16 cellular contexts compared by ENCODE assay signal in genomic region chr15:70252056-70252935, GRCh38.
A peak's percentile ranks its signal among the peaks of the same experiment; 100 is the strongest.
DNase-seq lines count a peak whose midpoint lies in the region; ATAC-seq and TF ChIP-seq lines count a peak whose summit lies in the region.
"Had no signal": no experiment of that assay in that cellular context is flagged by ENCODE, and none has a peak within 500 bp of the region (broad histone marks: within the 10 kb centered on the region; RNA-seq: fewer than 3 reads in every experiment).

No MANE protein-coding gene starts in this region.

- peaks cover 8% of the 10 kb centered on the region for H3K4me1 ChIP-seq in mammary epithelial cell (ENCODE audit: insufficient read depth, low read length)
- H3K4me1 ChIP-seq: parathyroid adenoma, uterus had no signal

- CTCF ChIA-PET in mammary epithelial cell (lab: Charles Lee; ENCODE audit: low non-redundant PET) = no interaction called here
- CTCF ChIA-PET in MCF 10A (lab: Yijun Ruan, JAX) = interaction anchor here (0.6 to 1.8 kb wide), 4 partner anchors 14 to 282 kb away, joined by 3 to 4 read pairs (median 4); no protein-coding TSS in a partner anchor

- WGBS in mammary epithelial cell (ENCODE audit: low coverage, missing lambda C conversion rate) = 38% methylated on average over 18 of the region's 21 CpGs

- no peak overlapping the region for H3K9ac ChIP-seq in mammary epithelial cell (ENCODE audit: insufficient read depth, low read length)
- H3K9ac ChIP-seq: parathyroid adenoma had no signal

- no peak overlapping the region for H3K4me3 Mint-ChIP-seq in MCF 10A (ENCODE audit: unreplicated experiment)
- no peak overlapping the region for H3K4me3 Mint-ChIP-seq in central memory CD8-positive, alpha-beta T cell
- H3K4me3 Mint-ChIP-seq: dendritic cell treated with granulocyte-macrophage colony-stimulating factor and Interleukin-4, amounts not matched to agents 40 ng/mL and 50 ng/mL, for 4 days; WTC11 had no signal

- BruUV-seq in mammary epithelial cell (replicated peaks; lab: Mats Ljungman, UMichigan) (no TSS peak), MCF 10A (replicated peaks; lab: Mats Ljungman, UMichigan) (no TSS peak)

- dilution Hi-C loops in mammary epithelial cell (cut with HindIII; ENCODE audit: low sequenced_read_pairs) = no loop called here

- ATAC-seq in central memory CD8-positive, alpha-beta T cell (replicated peaks; ENCODE audit: extremely low read depth, poor library complexity, severe bottlenecking) = no peak
- ATAC-seq in HG02610 (IDR thresholded peaks at IDR 0.05; ENCODE audit: unreplicated experiment) = no peak
- ATAC-seq in HG03045 (IDR thresholded peaks at IDR 0.05; ENCODE audit: unreplicated experiment) = no peak

- no peak overlapping the region for H2AFZ ChIP-seq in mammary epithelial cell (ENCODE audit: low read depth, low read length)
- H2AFZ ChIP-seq: parathyroid adenoma had no signal

- H3K4me3 ChIP-seq in mammary epithelial cell (replicated peaks in 1 of 3; ENCODE audit: insufficient read depth in 1 of 3, low read depth in 2 of 3, low read length in 3 of 3) = no peak overlapping the region
- H3K4me3 ChIP-seq: SK-N-MC, uterus had no signal

- H3K27ac Mint-ChIP-seq in MCF 10A (ENCODE audit: low read depth, unreplicated experiment) = no peak overlapping the region
- H3K27ac Mint-ChIP-seq in central memory CD8-positive, alpha-beta T cell (ENCODE audit: low read depth) = peak overlapping the region; percentile 22
- H3K27ac Mint-ChIP-seq: dendritic cell treated with granulocyte-macrophage colony-stimulating factor and Interleukin-4, amounts not matched to agents 40 ng/mL and 50 ng/mL, for 4 days had no signal

- TF ChIP-seq CTCF in mammary epithelial cell (conservative IDR thresholded peaks at IDR 0.05 in 1 of 2, IDR thresholded peaks at IDR 0.05 in 1 of 2; ENCODE audit: extremely low read depth in 1 of 2, insufficient read depth in 1 of 2, low read depth in 1 of 2, low read length in 2 of 2) = no peak
- no peak for TF ChIP-seq CTCF in MCF 10A (IDR thresholded peaks at IDR 0.05; ENCODE audit: unreplicated experiment)

- POLR2A ChIA-PET in MCF 10A (lab: Yijun Ruan, JAX) = interaction anchor here (0.6 to 1.0 kb wide), 4 partner anchors 11 to 234 kb away, joined by 3 read pairs; no protein-coding TSS in a partner anchor

- no peaks in the 10 kb centered on the region for H4K20me1 ChIP-seq in mammary epithelial cell (ENCODE audit: insufficient read depth, low read length)

- H3K4me2 ChIP-seq in mammary epithelial cell (ENCODE audit: insufficient read depth, low read depth, low read length) = peak overlapping the region; percentile 34

- H3K36me3 Mint-ChIP-seq in MCF 10A (ENCODE audit: insufficient read depth, unreplicated experiment) = no peaks in the 10 kb centered on the region
- no peaks in the 10 kb centered on the region for H3K36me3 Mint-ChIP-seq in central memory CD8-positive, alpha-beta T cell (ENCODE audit: insufficient read depth)
- H3K36me3 Mint-ChIP-seq: WTC11 had no signal

- DNase-seq in mammary epithelial cell (peak; percentile 43), MCF 10A (ENCODE audit: unreplicated experiment) (no peak), NCI-H2171 treated with DMSO at 0.1 percent for 48 hours (lab: John Stamatoyannopoulos, UW) (peak; percentile 91), ureter (ENCODE audit: low spot score) (peak; percentile 57), NK-92 (lab: John Stamatoyannopoulos, UW; ENCODE audit: unreplicated experiment) (no peak)
- no peak for DNase-seq in central memory CD8-positive, alpha-beta T cell (ENCODE audit: low spot score in 2 of 2)
- DNase-seq: ACHN; IMR-90; NK-92 treated with Interleukin-12 subunit alpha and Interleukin-12 subunit beta, amount 100 ng/mL, for 24 hours had no signal

- intact Hi-C loops in mammary epithelial cell (cut with micrococcal nuclease) = no loop called here
- intact Hi-C loops in MCF 10A (cut with micrococcal nuclease) = no loop called here

- in situ Hi-C loops in mammary epithelial cell (cut with MboI; ENCODE audit: low sequenced_read_pairs in 2 of 2) = no loop called here

- peaks cover 4% of the 10 kb centered on the region for H3K27me3 ChIP-seq in mammary epithelial cell (ENCODE audit: insufficient read depth, low read length)
- H3K27me3 ChIP-seq: uterus had no signal

- H3K9me3 ChIP-seq in mammary epithelial cell (replicated peaks; ENCODE audit: insufficient read depth, low read length) = no peaks in the 10 kb centered on the region
- H3K9me3 ChIP-seq: uterus had no signal

- no peak overlapping the region for H3K27ac ChIP-seq in mammary epithelial cell (ENCODE audit: insufficient read depth, low read depth, low read length)
- H3K27ac ChIP-seq: parathyroid adenoma, SK-N-MC, uterus had no signal

- peaks cover 19% of the 10 kb centered on the region for H3K27me3 Mint-ChIP-seq in MCF 10A (ENCODE audit: insufficient read depth, unreplicated experiment)
- no peaks in the 10 kb centered on the region for H3K27me3 Mint-ChIP-seq in central memory CD8-positive, alpha-beta T cell

- H3K36me3 ChIP-seq in mammary epithelial cell (ENCODE audit: insufficient read depth, low read length) = no peaks in the 10 kb centered on the region
- H3K36me3 ChIP-seq: uterus had no signal

- H3K79me2 ChIP-seq in mammary epithelial cell (ENCODE audit: insufficient read depth, low read length) = no peaks in the 10 kb centered on the region
- H3K79me2 ChIP-seq: parathyroid adenoma had no signal

- H3K4me1 Mint-ChIP-seq in MCF 10A (ENCODE audit: insufficient read depth, unreplicated experiment) = no peaks in the 10 kb centered on the region
- peaks cover 12% of the 10 kb centered on the region for H3K4me1 Mint-ChIP-seq in central memory CD8-positive, alpha-beta T cell

- no peaks in the 10 kb centered on the region for H3K9me3 Mint-ChIP-seq in MCF 10A (ENCODE audit: unreplicated experiment)
- H3K9me3 Mint-ChIP-seq in central memory CD8-positive, alpha-beta T cell = no peaks in the 10 kb centered on the region
- H3K9me3 Mint-ChIP-seq: dendritic cell treated with granulocyte-macrophage colony-stimulating factor and Interleukin-4, amounts not matched to agents 40 ng/mL and 50 ng/mL, for 4 days; WTC11 had no signal

Comparison
In these comparisons a context has a peak if more than half of its experiments do, and no peak if none do; other contexts are left out.
1. DNase-seq: peak in mammary epithelial cell (single experiment), NCI-H2171 treated with DMSO at 0.1 percent for 48 hours (single experiment) and ureter (single experiment); none in MCF 10A (single experiment), central memory CD8-positive, alpha-beta T cell (0 of 2) and NK-92 (single experiment).